In the genomic region with DNA sequence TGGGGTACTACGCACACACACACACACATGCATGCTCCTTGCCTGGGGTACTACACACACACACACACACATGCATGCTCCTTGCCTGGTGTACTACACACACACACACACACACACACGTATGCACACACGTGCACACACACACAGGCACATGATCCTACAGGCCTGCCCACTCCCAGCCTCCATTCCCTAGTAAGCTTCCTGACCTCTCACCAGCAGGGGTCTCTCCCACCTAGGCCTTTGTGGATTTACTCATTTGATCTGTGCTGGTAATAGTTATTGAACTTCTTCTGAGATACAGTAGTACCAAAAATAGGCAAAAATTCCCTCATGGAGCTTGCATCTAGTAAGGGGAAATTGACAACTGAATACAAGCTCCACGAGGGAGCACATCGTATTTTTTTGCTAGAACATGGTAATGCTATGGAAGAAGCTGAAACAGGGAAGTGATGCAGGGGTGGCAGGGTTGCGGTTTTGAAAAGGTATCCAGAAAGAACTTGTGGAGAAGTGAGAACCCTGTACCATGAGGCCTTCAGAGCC, we compare ENCODE assay signal across 1 cellular context.
A peak's percentile ranks its signal among the peaks of the same experiment; 100 is the strongest.
TF ChIP-seq lines count a peak whose summit lies in the region.

No MANE protein-coding gene starts in this region.

TF ChIP-seq in H1, 55 proteins besides CTCF, POLR2A, EP300 and RAD21:
- TF ChIP-seq RFX5 (IDR thresholded peaks at IDR 0.05; ENCODE audit: borderline replicate concordance, low read depth, low read length) (no peak), HDAC6 (IDR thresholded peaks at IDR 0.05; ENCODE audit: low read depth, low read length) (no peak), RBBP5 (IDR thresholded peaks at IDR 0.05; ENCODE audit: borderline replicate concordance, low read depth, low read length) (no peak), SP4 (IDR thresholded peaks at IDR 0.05; ENCODE audit: low read length) (no peak)
- TF ChIP-seq, protein P1, sequence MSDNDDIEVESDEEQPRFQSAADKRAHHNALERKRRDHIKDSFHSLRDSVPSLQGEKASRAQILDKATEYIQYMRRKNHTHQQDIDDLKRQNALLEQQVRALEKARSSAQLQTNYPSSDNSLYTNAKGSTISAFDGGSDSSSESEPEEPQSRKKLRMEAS (IDR thresholded peaks at IDR 0.05) = 0 out of 2 replicates have a peak, but pooled peaks have one; percentile 32
- TF ChIP-seq, protein P2, sequence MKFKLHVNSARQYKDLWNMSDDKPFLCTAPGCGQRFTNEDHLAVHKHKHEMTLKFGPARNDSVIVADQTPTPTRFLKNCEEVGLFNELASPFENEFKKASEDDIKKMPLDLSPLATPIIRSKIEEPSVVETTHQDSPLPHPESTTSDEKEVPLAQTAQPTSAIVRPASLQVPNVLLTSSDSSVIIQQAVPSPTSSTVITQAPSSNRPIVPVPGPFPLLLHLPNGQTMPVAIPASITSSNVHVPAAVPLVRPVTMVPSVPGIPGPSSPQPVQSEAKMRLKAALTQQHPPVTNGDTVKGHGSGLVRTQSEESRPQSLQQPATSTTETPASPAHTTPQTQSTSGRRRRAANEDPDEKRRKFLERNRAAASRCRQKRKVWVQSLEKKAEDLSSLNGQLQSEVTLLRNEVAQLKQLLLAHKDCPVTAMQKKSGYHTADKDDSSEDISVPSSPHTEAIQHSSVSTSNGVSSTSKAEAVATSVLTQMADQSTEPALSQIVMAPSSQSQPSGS (IDR thresholded peaks at IDR 0.05; ENCODE audit: low read length) = no peak
